Comparison of ENCODE assay signal across 8 cellular contexts in the genomic region with DNA sequence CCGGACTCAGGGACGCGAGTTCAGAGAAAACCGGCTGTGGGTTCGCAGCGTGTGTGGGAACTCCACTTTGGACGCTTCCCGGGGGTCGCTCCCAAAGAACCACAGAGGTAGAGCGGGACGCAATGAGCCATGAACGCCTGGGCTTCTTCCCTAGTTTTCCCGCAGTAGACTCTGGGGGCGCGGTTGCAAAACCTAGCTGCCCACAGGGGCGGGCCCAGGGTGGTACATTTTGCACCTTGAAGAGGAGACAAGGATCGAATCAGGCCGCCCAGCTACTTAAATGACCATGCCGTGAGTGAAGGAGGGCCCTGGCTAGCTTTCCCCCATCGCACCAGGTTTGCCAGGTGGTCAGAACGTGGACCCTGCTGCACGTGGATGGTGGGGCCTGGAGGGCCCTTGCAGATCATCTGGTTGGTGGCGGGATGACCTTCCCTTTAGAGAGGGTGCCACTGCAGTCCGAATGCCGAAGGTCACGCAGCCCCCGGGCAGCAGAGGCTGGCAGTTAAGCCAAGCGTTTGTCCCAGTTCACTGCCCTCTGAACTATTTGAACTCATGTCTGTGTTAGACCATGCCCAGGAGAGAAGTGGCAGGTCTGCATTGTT. TPM values are rescaled to one million over a fixed set of nuclear protein-coding genes. Genes with fewer than 3 reads are reported as not detected.
DNase-seq lines count a peak whose midpoint lies in the region; ATAC-seq, FAIRE-seq and TF ChIP-seq lines count a peak whose summit lies in the region.

No MANE protein-coding gene starts in this region.

- CTCF ChIA-PET in HCT116 (lab: Charles Lee), result interaction anchor here (0.7 to 2.1 kb wide), 6 partner anchors 56 to 209 kb away, joined by 4 to 8 read pairs (median 6); no protein-coding TSS in a partner anchor
- CTCF ChIA-PET in SK-N-SH (lab: Yijun Ruan, JAX), result interaction anchor here (0.6 to 1.6 kb wide), 6 partner anchors 21 to 208 kb away, joined by 3 to 4 read pairs (median 3); no protein-coding TSS in a partner anchor

- H3K4me1 ChIP-seq in BLaER1, result no peaks in the 10 kb centered on the region
- H3K4me1 ChIP-seq in HCT116 (ENCODE audit: control insufficient read depth in 1 of 2, insufficient read depth in 2 of 2, low read length in 2 of 2), result peaks cover 25 to 36% of the 10 kb centered on the region in 2 experiments
- H3K4me1 ChIP-seq in SK-N-SH (ENCODE audit: control insufficient read depth in 1 of 2, insufficient read depth in 2 of 2, low read depth in 1 of 2, low read length in 1 of 2), result peaks cover 7 to 9% of the 10 kb centered on the region in 2 experiments; a peak in 3 of 4 replicates

- BruUV-seq in HCT116 (replicated peaks; lab: Mats Ljungman, UMichigan), result TSS peak; percentile 71

- no peak for TF ChIP-seq EP300 in SK-N-SH (IDR thresholded peaks at IDR 0.05; ENCODE audit: borderline replicate concordance in 1 of 2, low read depth in 1 of 2, low read length in 1 of 2)

- H3K9me3 ChIP-seq in BLaER1 (peaks cover 13% of the 10 kb centered on the region), HCT116 (ENCODE audit: control insufficient read depth in 1 of 2, insufficient read depth in 1 of 2, low read depth in 1 of 2, low read length in 2 of 2) (no peaks in the 10 kb centered on the region), SK-N-SH (no peaks in the 10 kb centered on the region; the same call in 1 of the 2 replicates)

- H3K36me3 ChIP-seq in BLaER1, result no peaks in the 10 kb centered on the region
- H3K36me3 ChIP-seq in HCT116 (ENCODE audit: control insufficient read depth in 1 of 2, insufficient read depth in 2 of 2, low read length in 2 of 2), result peaks cover 0 to 9% of the 10 kb centered on the region in 2 experiments; a peak in 1 of 4 replicates
- H3K36me3 ChIP-seq in SK-N-SH (replicated peaks in 1 of 2; ENCODE audit: control insufficient read depth in 1 of 2, insufficient read depth in 2 of 2, low read length in 1 of 2), result no peaks in the 10 kb centered on the region

- DNase-seq in HCT116 (ENCODE audit: low read depth, low spot score) (peak; percentile 54), SK-N-SH (no peak), germinal center (ENCODE audit: low spot score) (peak; percentile 4), osteocyte (ENCODE audit: extremely low spot score, unreplicated experiment) (no peak), urothelium cell line (ENCODE audit: low spot score) (no peak)
- no peak for DNase-seq in effector memory CD8-positive, alpha-beta T cell

- H3K36me3 Mint-ChIP-seq in osteocyte (ENCODE audit: unreplicated experiment), result no peaks in the 10 kb centered on the region
- no peaks in the 10 kb centered on the region for H3K36me3 Mint-ChIP-seq in effector memory CD8-positive, alpha-beta T cell (ENCODE audit: insufficient read depth)

- peak; percentile 55 for ATAC-seq in HCT116
- no peak for ATAC-seq in GM21381 (IDR thresholded peaks at IDR 0.05; ENCODE audit: unreplicated experiment)
- no peak for ATAC-seq in effector memory CD8-positive, alpha-beta T cell (replicated peaks)

- H2AFZ ChIP-seq in HCT116 (ENCODE audit: low read depth, low read length, poor library complexity, severe bottlenecking) (peak overlapping the region; percentile 37), SK-N-SH (ENCODE audit: low read depth) (peak overlapping the region; percentile 98)

- peak overlapping the region; percentile 77 for H3K4me3 ChIP-seq in BLaER1
- H3K4me3 ChIP-seq in HCT116 (replicated peaks in 1 of 2; ENCODE audit: low read depth in 1 of 2, low read length in 2 of 2), result peak overlapping the region; percentile 85 to 89
- peak overlapping the region; percentile 92 to 99 for H3K4me3 ChIP-seq in SK-N-SH (ENCODE audit: low read depth in 2 of 2, low read length in 1 of 2)

- H3K27me3 ChIP-seq in BLaER1, result no peaks in the 10 kb centered on the region
- H3K27me3 ChIP-seq in HCT116 (ENCODE audit: insufficient read depth, low read length), result no peaks in the 10 kb centered on the region
- no peaks in the 10 kb centered on the region for H3K27me3 ChIP-seq in SK-N-SH (ENCODE audit: insufficient read depth)

- H4K20me1 ChIP-seq in BLaER1 (no peaks in the 10 kb centered on the region), HCT116 (ENCODE audit: insufficient read depth) (no peaks in the 10 kb centered on the region), SK-N-SH (ENCODE audit: insufficient read depth) (peaks cover 6% of the 10 kb centered on the region; the same call in 1 of the 2 replicates)

- H3K9ac ChIP-seq in BLaER1 (peak overlapping the region; percentile 71; the same call in 1 of the 2 replicates), HCT116 (ENCODE audit: low read length) (peak overlapping the region; percentile 93), SK-N-SH (peak overlapping the region; percentile 93)

- H3K9me2 ChIP-seq in HCT116 (ENCODE audit: insufficient read depth) (no peaks in the 10 kb centered on the region), SK-N-SH (no peaks in the 10 kb centered on the region)

- peaks cover 20% of the 10 kb centered on the region for H3K4me1 Mint-ChIP-seq in osteocyte (ENCODE audit: unreplicated experiment)
- H3K4me1 Mint-ChIP-seq in effector memory CD8-positive, alpha-beta T cell (ENCODE audit: low read depth in 2 of 2), result peaks cover 0 to 2% of the 10 kb centered on the region in 2 donors

- H3K4me3 Mint-ChIP-seq in osteocyte (ENCODE audit: unreplicated experiment), result peak overlapping the region; percentile 90
- H3K4me3 Mint-ChIP-seq in effector memory CD8-positive, alpha-beta T cell, result peak overlapping the region in 1 of 2 donors; percentile 56

- H3K27ac Mint-ChIP-seq in osteocyte (ENCODE audit: unreplicated experiment), result peak overlapping the region; percentile 31
- no peak overlapping the region for H3K27ac Mint-ChIP-seq in effector memory CD8-positive, alpha-beta T cell

- no peak for TF ChIP-seq POLR2A in HCT116 (IDR thresholded peaks at IDR 0.05; ENCODE audit: borderline replicate concordance, extremely low read depth, insufficient read depth, insufficient read length)

- peak overlapping the region; percentile 64; the same call in 1 of the 2 replicates for H3K27ac ChIP-seq in BLaER1
- peak overlapping the region; percentile 92 for H3K27ac ChIP-seq in HCT116 (ENCODE audit: low read depth, low read length)
- H3K27ac ChIP-seq in SK-N-SH (ENCODE audit: low read depth in 2 of 2, low read length in 1 of 2), result peak overlapping the region; percentile 45 to 64; a peak in 2 of 4 replicates

- intact Hi-C loops in HCT116 (cut with micrococcal nuclease), result loop anchor here (1.0 to 5.0 kb wide), 3 partner anchors 58 to 162 kb away; no protein-coding TSS in a partner anchor

- H3K9me3 Mint-ChIP-seq in osteocyte (ENCODE audit: unreplicated experiment), result no peaks in the 10 kb centered on the region
- H3K9me3 Mint-ChIP-seq in effector memory CD8-positive, alpha-beta T cell, result no peaks in the 10 kb centered on the region

- H3K4me2 ChIP-seq in BLaER1 (peak overlapping the region; percentile 76), HCT116 (ENCODE audit: low read length) (peak overlapping the region; percentile 95), SK-N-SH (peak overlapping the region; percentile 92)

- TF ChIP-seq RAD21 in HCT116 (IDR thresholded peaks at IDR 0.05; ENCODE audit: low read depth) (no peak), SK-N-SH (IDR thresholded peaks at IDR 0.05; ENCODE audit: low read length) (no peak; the same call in 1 of the 2 replicates)

- TF ChIP-seq CTCF in HCT116 (IDR thresholded peaks at IDR 0.05 in 2 of 3, conservative IDR thresholded peaks at IDR 0.05 in 1 of 3; ENCODE audit: borderline replicate concordance in 1 of 3, insufficient read depth in 1 of 3, low read depth in 2 of 3, low read length in 2 of 3) (peak in 2 of 3 experiments; percentile 24; a peak in 2 of 6 replicates), SK-N-SH (IDR thresholded peaks at IDR 0.05) (peak; percentile 34), osteocyte (IDR thresholded peaks at IDR 0.05) (peak; percentile 25)

- peaks cover 41% of the 10 kb centered on the region for H3K79me2 ChIP-seq in HCT116 (ENCODE audit: insufficient read depth, low read length)
- peaks cover 37% of the 10 kb centered on the region; the same call in 1 of the 2 replicates for H3K79me2 ChIP-seq in SK-N-SH (ENCODE audit: insufficient read depth)

- no peak for FAIRE-seq in urothelium cell line (lab: Jason Lieb, UNC)

- WGBS in SK-N-SH (ENCODE audit: low lambda C conversion rate), result 8% methylated on average over 15 of the region's 28 CpGs

- H3K27me3 Mint-ChIP-seq in osteocyte (ENCODE audit: unreplicated experiment), result no peaks in the 10 kb centered on the region
- peaks cover 21 to 36% of the 10 kb centered on the region in 2 donors for H3K27me3 Mint-ChIP-seq in effector memory CD8-positive, alpha-beta T cell

- H3F3A ChIP-seq in SK-N-SH (replicated peaks; ENCODE audit: insufficient read depth), result peaks cover 10% of the 10 kb centered on the region

- RAD21 ChIA-PET in HCT116 (lab: Charles Lee; ENCODE audit: low non-redundant PET in 1 of 2, low total read pairs in 2 of 2, uncharacterized antibody in 2 of 2, unreplicated experiment in 2 of 2), result interaction anchor here in 1 of 2 experiments (0.7 kb wide), 1 partner anchor 130 kb away, joined by 3 read pairs; no protein-coding TSS in a partner anchor

- POLR2A ChIA-PET in HCT116 (lab: Charles Lee), result interaction anchor here (0.9 to 1.7 kb wide), 4 partner anchors 18 to 180 kb away, joined by 3 to 4 read pairs (median 4); no protein-coding TSS in a partner anchor
- POLR2A ChIA-PET in SK-N-SH (lab: Yijun Ruan, JAX), result interaction anchor here (1.7 to 1.8 kb wide), 2 partner anchors 28 to 156 kb away, joined by 3 to 4 read pairs; a partner anchor contains a TSS

TF ChIP-seq in HCT116, 20 proteins besides CTCF, POLR2A, EP300 and RAD21 (continues in another document):
- TF ChIP-seq EZH2 (IDR thresholded peaks at IDR 0.05) (no peak), ELF1 (IDR thresholded peaks at IDR 0.05; ENCODE audit: borderline replicate concordance, low read depth) (no peak), TCF7L2 (IDR thresholded peaks at IDR 0.05; ENCODE audit: borderline replicate concordance, extremely low read depth, insufficient read depth, insufficient read length) (peak; percentile 11), CEBPB (IDR thresholded peaks at IDR 0.05; ENCODE audit: low read depth) (no peak)

TF ChIP-seq in SK-N-SH, 30 proteins besides CTCF, POLR2A, EP300 and RAD21 (continues in another document):
- TF ChIP-seq NRF1 (IDR thresholded peaks at IDR 0.05; ENCODE audit: low read depth, low read length), result no peak
- no peak for TF ChIP-seq FOXM1 (IDR thresholded peaks at IDR 0.05; ENCODE audit: low read depth)
- TF ChIP-seq FOXJ3 (CRISPR knock-in tag; IDR thresholded peaks at IDR 0.05), result no peak
- TF ChIP-seq MEF2A (IDR thresholded peaks at IDR 0.05; ENCODE audit: borderline replicate concordance, low read depth), result no peak

RNA-seq across cellular contexts. Expression of a gene that starts 0.6 kb away (rescaled TPM):
- 64.0 TPM for total RNA-seq in HCT116 (2021; ENCODE audit: unreplicated experiment)
- 12.2 and 17.6 TPM in 2 replicates for polyA plus RNA-seq in HCT116 (2012)
- polyA plus RNA-seq in SK-N-SH (2012; rRNA removed), result 5.2 and 6.6 TPM in 2 replicates
- 4.5 and 6.3 TPM in 2 replicates for polyA plus RNA-seq in SK-N-SH (2012; cell fraction: cytosol; rRNA removed)
- 18.8 and 38.6 TPM in 2 replicates for polyA plus RNA-seq in SK-N-SH (2012; cell fraction: nucleus; rRNA removed)
- 23.7 and 26.1 TPM in 2 replicates for total RNA-seq in osteocyte

Comparison
In these comparisons a context has a peak if more than half of its experiments do, and no peak if none do; other contexts are left out.
1. DNase-seq: peak in HCT116 (single experiment) and germinal center (single experiment); none in SK-N-SH (single experiment), osteocyte (single experiment), urothelium cell line (single experiment) and effector memory CD8-positive, alpha-beta T cell (0 of 3).
2. Peak in every context shown above with its lines, with median percentiles within 50 percentile points of each other: H3K27ac ChIP-seq, H3K4me2 ChIP-seq, H3K4me3 ChIP-seq, H3K9ac ChIP-seq and CTCF ChIP-seq.